Comparison of ENCODE assay signal across 8 cellular contexts in genomic region chr13:21296991-21297390, GRCh38.
DNase-seq lines count a peak whose midpoint lies in the region; ATAC-seq and TF ChIP-seq lines count a peak whose summit lies in the region.
"Not testable (repeated sequence)": the region's sequence is repeated elsewhere in the genome, so short reads cannot be mapped to it uniquely, and the experiment has no call there.

No MANE protein-coding gene starts in this region.

- H3K9me3 ChIP-seq in CD4-positive, alpha-beta T cell (ENCODE audit: control insufficient read depth, low read length); PC-9 (ENCODE audit: insufficient read depth, low read depth); esophagus squamous epithelium: not testable (repeated sequence)

- H3K4me3 Mint-ChIP-seq in CD4-positive, alpha-beta T cell, result peak overlapping the region; percentile 90
- peak overlapping the region; percentile 90 to 95 for H3K4me3 Mint-ChIP-seq in activated T-cell treated with anti-CD3 and anti-CD28 coated beads, Interleukin-2, amount 50 U/mL, for 72 hours
- H3K4me3 Mint-ChIP-seq in mesothelial cell of epicardium, result peak overlapping the region; percentile 92

- H3K27me3 ChIP-seq in CD4-positive, alpha-beta T cell (ENCODE audit: control insufficient read depth, insufficient read depth, low read length); PC-9 (ENCODE audit: insufficient read depth, low read depth); esophagus squamous epithelium: not testable (repeated sequence)

- H3K36me3 ChIP-seq in PC-9 (ENCODE audit: low read depth); esophagus squamous epithelium: not testable (repeated sequence)

- not testable (repeated sequence) for H3K4me3 ChIP-seq in PC-9, esophagus squamous epithelium

- CTCF ChIA-PET in CD4-positive, alpha-beta T cell (lab: Charles Lee), result interaction anchor here (1.0 to 3.3 kb wide), 11 partner anchors 84 to 307 kb away, joined by 3 to 16 read pairs (median 4); partner anchors contain the start of genes MICU2, MRPL57, SKA3 and ZDHHC20
- CTCF ChIA-PET in PC-9 (lab: Charles Lee), result interaction anchor here (0.6 to 1.9 kb wide), 3 partner anchors 29 to 180 kb away, joined by 3 to 8 read pairs (median 3); no protein-coding TSS in a partner anchor

- BruUV-seq in PC-9 (replicated peaks; lab: Mats Ljungman, UMichigan), result not testable (repeated sequence)

- H3K4me1 Mint-ChIP-seq in CD4-positive, alpha-beta T cell (ENCODE audit: low read depth), result peaks cover 26% of the 10 kb centered on the region
- H3K4me1 Mint-ChIP-seq in activated T-cell treated with anti-CD3 and anti-CD28 coated beads, Interleukin-2, amount 50 U/mL, for 72 hours (ENCODE audit: low read depth), result peaks cover 20% of the 10 kb centered on the region
- H3K4me1 Mint-ChIP-seq in mesothelial cell of epicardium, result peaks cover 23% of the 10 kb centered on the region

- not testable (repeated sequence) for H3K36me3 Mint-ChIP-seq in CD4-positive, alpha-beta T cell (ENCODE audit: low read depth); activated T-cell treated with anti-CD3 and anti-CD28 coated beads, Interleukin-2, amount 50 U/mL, for 72 hours (ENCODE audit: insufficient read depth in 2 of 2); mesothelial cell of epicardium

- H3K9me3 Mint-ChIP-seq in CD4-positive, alpha-beta T cell; activated T-cell treated with anti-CD3 and anti-CD28 coated beads, Interleukin-2, amount 50 U/mL, for 72 hours; mesothelial cell of epicardium: not testable (repeated sequence)

- TF ChIP-seq POLR2A in esophagus squamous epithelium (IDR thresholded peaks at IDR 0.05), result not testable (repeated sequence)

- not testable (repeated sequence) for H3K9me2 ChIP-seq in PC-9 (ENCODE audit: insufficient read depth)

- not testable (repeated sequence) for H3K27me3 Mint-ChIP-seq in CD4-positive, alpha-beta T cell; activated T-cell treated with anti-CD3 and anti-CD28 coated beads, Interleukin-2, amount 50 U/mL, for 72 hours (ENCODE audit: low read depth); mesothelial cell of epicardium (ENCODE audit: low read depth)

- POLR2A ChIA-PET in CD4-positive, alpha-beta T cell (lab: Charles Lee), result interaction anchor here (0.7 to 4.1 kb wide), 8 partner anchors 46 to 394 kb away, joined by 3 to 31 read pairs (median 5); partner anchors contain the start of genes MICU2, MRPL57, SKA3 and XPO4
- POLR2A ChIA-PET in PC-9 (lab: Charles Lee; ENCODE audit: unreplicated experiment), result not testable (repeated sequence)

- DNase-seq in CD4-positive, alpha-beta T cell, result peak in 9 of 10 experiments; percentile 9 to 46 (median 18)
- DNase-seq in Kasumi-1 (lab: John Stamatoyannopoulos, UW) (peak; percentile 18 to 39), PC-9 (peak; percentile 27 to 47), mesothelial cell of epicardium (ENCODE audit: low spot score in 2 of 2, unreplicated experiment in 2 of 2) (peak in 1 of 2 experiments; percentile 49)
- DNase-seq in activated T-cell treated with anti-CD3 and anti-CD28 coated beads, Interleukin-2, amount 50 U/mL, for 72 hours, result peak; percentile 41 to 49
- not testable (repeated sequence) for DNase-seq in esophagus squamous epithelium (lab: John Stamatoyannopoulos, UW)
- DNase-seq in stimulated activated CD4-positive, alpha-beta T cell treated with anti-CD3 and anti-CD28 coated beads, TNF-alpha, amount 100 ng/mL, for 48 hours (ENCODE audit: low read depth in 3 of 3), result peak in 2 of 3 donors; percentile 11 to 25

- intact Hi-C loops in CD4-positive, alpha-beta T cell (cut with DNase I, micrococcal nuclease), result loop anchor here (1.0 to 10.0 kb wide), 11 partner anchors 98 to 732 kb away; partner anchors contain the start of genes IFT88 (in 1 of the 2), IL17D (in 1 of the 2), MRPL57 (in 1 of the 2) and SKA3 (in 1 of the 2)
- intact Hi-C loops in PC-9 (cut with micrococcal nuclease; ENCODE audit: unreplicated experiment) (loop anchor here (1.0 to 10.0 kb wide), 6 partner anchors 160 to 802 kb away; partner anchors contain the start of genes IL17D, MICU2 and ZDHHC20), esophagus squamous epithelium (cut with DNase I) (loop anchor here (5.0 kb wide), 1 partner anchor 180 kb away; no protein-coding TSS in a partner anchor)

- 13 to 14% methylated on average over 4 to 5 of the region's 5 CpGs for WGBS in esophagus squamous epithelium, 2 donors

- peaks cover 29% of the 10 kb centered on the region for H3K79me2 ChIP-seq in PC-9 (ENCODE audit: low read depth)

- peaks cover 18% of the 10 kb centered on the region for H3K4me1 ChIP-seq in PC-9 (replicated peaks; ENCODE audit: insufficient read depth)
- H3K4me1 ChIP-seq in esophagus squamous epithelium, result peaks cover 0 to 33% (median 9%) of the 10 kb centered on the region in 3 donors

- TF ChIP-seq CTCF in CD4-positive, alpha-beta T cell (IDR thresholded peaks at IDR 0.05), result peak; percentile 42
- peak; percentile 57 for TF ChIP-seq CTCF in PC-9 (conservative IDR thresholded peaks at IDR 0.05)
- TF ChIP-seq CTCF in esophagus squamous epithelium (IDR thresholded peaks at IDR 0.05), result peak in 4 of 6 experiments; percentile 48 to 62 (median 58)
- not testable (repeated sequence) for TF ChIP-seq CTCF in mesothelial cell of epicardium (IDR thresholded peaks at IDR 0.05; ENCODE audit: unreplicated experiment)

- not testable (repeated sequence) for H4K20me1 ChIP-seq in PC-9 (ENCODE audit: insufficient read depth)

- H3K4me2 ChIP-seq in PC-9, result peak overlapping the region; percentile 92; the same call in 1 of the 2 replicates

- not testable (repeated sequence) for H2AFZ ChIP-seq in PC-9

- peak overlapping the region; percentile 34 for H3K27ac Mint-ChIP-seq in CD4-positive, alpha-beta T cell
- H3K27ac Mint-ChIP-seq in activated T-cell treated with anti-CD3 and anti-CD28 coated beads, Interleukin-2, amount 50 U/mL, for 72 hours, result peak overlapping the region; percentile 43
- peak overlapping the region; percentile 88 for H3K27ac Mint-ChIP-seq in mesothelial cell of epicardium

- H3K27ac ChIP-seq in CD4-positive, alpha-beta T cell (ENCODE audit: low read depth, low read length); PC-9: not testable (repeated sequence)
- peak overlapping the region; percentile 75 to 90 (median 86) for H3K27ac ChIP-seq in esophagus squamous epithelium

- peaks cover 15% of the 10 kb centered on the region; the same call in 1 of the 2 replicates for H3F3A ChIP-seq in PC-9 (ENCODE audit: insufficient read depth, low read depth)

- peak; percentile 32 for ATAC-seq in CD4-positive, alpha-beta T cell (ENCODE audit: poor library complexity)
- peak; percentile 38 for ATAC-seq in GM21360 (IDR thresholded peaks at IDR 0.05; ENCODE audit: unreplicated experiment)
- ATAC-seq in activated T-cell treated with anti-CD3 and anti-CD28 coated beads, Interleukin-2, amount 50 U/mL, for 72 hours (replicated peaks in 1 of 2), result peak; percentile 31 to 33

Comparison
In these comparisons a context has a peak if more than half of its experiments do, and no peak if none do; other contexts are left out.
1. H3K27ac Mint-ChIP-seq: peak in every context shown above with its lines; median percentile 88 in mesothelial cell of epicardium; 43 in activated T-cell treated with anti-CD3 and anti-CD28 coated beads, Interleukin-2, amount 50 U/mL, for 72 hours; 34 in CD4-positive, alpha-beta T cell.